31 cellular contexts compared by ENCODE assay signal in the genomic region with DNA sequence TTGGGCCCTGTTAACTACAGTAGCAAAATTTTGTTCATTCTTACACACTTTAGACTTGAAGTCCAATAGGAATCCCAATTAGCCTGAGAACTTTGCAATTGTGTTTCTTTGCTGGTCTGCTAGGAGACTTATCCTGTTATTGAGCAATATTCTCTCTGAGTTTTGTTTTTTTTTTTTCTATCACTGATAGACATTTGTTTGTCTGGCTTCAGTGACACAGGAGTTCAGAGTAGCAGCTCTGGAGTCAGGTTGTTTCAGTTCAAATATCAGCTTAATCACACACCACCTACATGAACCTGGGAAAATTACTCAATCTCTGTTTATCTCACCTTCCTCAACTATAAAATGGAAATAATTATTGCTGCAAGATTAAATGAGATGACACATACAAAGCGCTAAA.
"Had no signal": no experiment of that assay in that cellular context is flagged by ENCODE, and none has a peak within 500 bp of the region (broad histone marks: within the 10 kb centered on the region; RNA-seq: fewer than 3 reads in every experiment).

No MANE protein-coding gene starts in this region.

- H3K36me3 ChIP-seq: ascending aorta, cardiac muscle cell had no signal

- H3K27me3 ChIP-seq: ascending aorta, cardiac muscle cell had no signal

- H3K27ac ChIP-seq: ascending aorta, cardiac muscle cell, VCaP had no signal

- H3K4me3 ChIP-seq: ascending aorta, cardiac muscle cell had no signal

- FAIRE-seq: bronchial epithelial cell, TTC549 had no signal

- H3K9me3 ChIP-seq: ascending aorta had no signal

- H3K4me1 ChIP-seq: ascending aorta had no signal

- DNase-seq: activated B cell treated with CpG ODN at 0.5 μM for 24 hours; activated CD4-positive, alpha-beta memory T cell treated with anti-CD3 and anti-CD28 coated beads for 36 hours; activated CD4-positive, alpha-beta T cell treated with anti-CD3 and anti-CD28 coated beads for 4 hours; activated CD4-positive, alpha-beta T cell treated with anti-CD3 and anti-CD28 coated beads, Interleukin-2, amount 50 U/mL, for 1 hour; activated CD4-positive, alpha-beta T cell treated with anti-CD3 and anti-CD28 coated beads, Interleukin-2, amount 50 U/mL, for 4 hours; activated CD4-positive, CD25-positive, alpha-beta regulatory T cell treated with anti-CD3 and anti-CD28 coated beads, Interleukin-2, amount 50 U/mL, for 72 hours; activated CD8-positive, alpha-beta memory T cell treated with anti-CD3 and anti-CD28 coated beads, Interleukin-2, amount 50 U/mL, for 4 hours; activated CD8-positive, alpha-beta T cell treated with anti-CD3 and anti-CD28 coated beads for 36 hours; activated effector memory CD4-positive, alpha-beta T cell treated with Interleukin-2 at 50 U/mL for 16 hours; activated gamma-delta T cell; activated naive CD4-positive, alpha-beta T cell treated with anti-CD3 and anti-CD28 coated beads, Interleukin-2, amount 10 ng/mL, durations not matched to agents 7 days and 5 days; activated naive CD4-positive, alpha-beta T cell treated with Interleukin-2 at 50 U/mL for 16 hours; activated naive CD8-positive, alpha-beta T cell treated with anti-CD3 and anti-CD28 coated beads, Interleukin-2, amount 10 ng/mL, durations not matched to agents 7 days and 5 days; activated naive CD8-positive, alpha-beta T cell treated with anti-CD3 and anti-CD28 coated beads, Interleukin-2, amount 50 U/mL, for 24 hours; activated T-cell treated with anti-CD3 and anti-CD28 coated beads for 4 hours; activated T-cell treated with anti-CD3 and anti-CD28 coated beads, Interleukin-2, amount 50 U/mL, for 1 hour; activated T-cell treated with anti-CD3 and anti-CD28 coated beads, Interleukin-2, amount 50 U/mL, for 4 hours; activated T-cell treated with anti-CD3 and anti-CD28 coated beads, Interleukin-2, amount 50 U/mL, for 72 hours; amygdala; anterior cingulate cortex; caudate nucleus; cerebellar nuclear complex; T-helper 1 cell; T-helper 2 cell; T-helper 9 cell had no signal

- ATAC-seq: activated CD8-positive, alpha-beta T cell treated with anti-CD3 and anti-CD28 coated beads for 36 hours; activated naive CD8-positive, alpha-beta T cell treated with anti-CD3 and anti-CD28 coated beads, Interleukin-2, amount 50 U/mL, for 24 hours; activated T-cell treated with anti-CD3 and anti-CD28 coated beads, Interleukin-2, amount 50 U/mL, for 4 hours; activated T-cell treated with anti-CD3 and anti-CD28 coated beads, Interleukin-2, amount 50 U/mL, for 72 hours; activated T-helper 17 cell treated with anti-CD3 and anti-CD28 coated beads, Interleukin-2, amount 50 U/mL, for 72 hours had no signal
